In the genomic region with DNA sequence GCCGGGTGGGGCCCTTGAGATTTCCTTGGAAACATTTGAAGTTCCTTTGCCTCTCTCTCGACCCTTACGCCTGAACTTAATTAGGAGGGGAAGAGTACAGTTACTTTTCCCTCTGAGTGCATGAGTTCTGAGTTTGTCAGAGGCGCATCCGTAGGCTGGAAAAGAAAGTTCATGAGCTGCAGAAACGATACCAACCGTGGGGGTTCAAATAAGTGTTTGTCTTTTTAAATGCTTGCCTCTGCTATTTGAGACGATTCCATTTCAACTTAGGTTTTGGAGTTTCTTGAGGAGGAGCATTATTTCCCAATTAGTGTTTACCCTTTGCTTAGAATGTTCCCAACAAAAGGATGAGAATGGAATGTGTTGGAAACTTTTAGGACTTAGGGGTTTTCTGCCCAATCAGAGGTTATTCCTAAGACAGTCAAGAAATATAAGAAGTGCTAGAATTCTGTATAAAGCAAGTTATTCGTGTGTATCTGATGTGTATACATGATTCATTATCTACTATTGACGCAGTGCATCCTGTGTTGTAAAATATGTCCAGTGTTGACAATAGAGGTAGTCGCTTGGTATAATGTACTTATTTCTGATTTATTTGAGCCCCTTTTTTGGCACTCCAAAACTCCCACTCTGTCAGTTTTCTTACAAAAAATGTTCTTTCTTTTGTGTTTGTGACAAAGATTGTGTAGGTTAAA, we compare ENCODE assay signal across 8 cellular contexts. TPM values are rescaled to one million over a fixed set of nuclear protein-coding genes. Genes with fewer than 3 reads are reported as not detected.
A peak's percentile ranks its signal among the peaks of the same experiment; 100 is the strongest.
DNase-seq lines count a peak whose midpoint lies in the region; ATAC-seq and TF ChIP-seq lines count a peak whose summit lies in the region.

No MANE protein-coding gene starts in this region.

- H3K27ac ChIP-seq in duodenal mucosa (ENCODE audit: low read depth, low read length) (peak overlapping the region; percentile 88), neural cell (ENCODE audit: low read length) (peak overlapping the region; percentile 74)

- H3K79me2 ChIP-seq in neural cell (replicated peaks; ENCODE audit: insufficient read depth, low read length): peaks cover 28% of the 10 kb centered on the region

- no peaks in the 10 kb centered on the region for H3K9me2 ChIP-seq in neural cell (ENCODE audit: insufficient read depth, low read length)

- no peak for TF ChIP-seq POLR2A in NB4 (IDR thresholded peaks at IDR 0.05; ENCODE audit: extremely low read depth, insufficient read length)

- H3K4me2 ChIP-seq in neural cell (ENCODE audit: low read length): peak overlapping the region; percentile 68

- peaks cover 16 to 26% of the 10 kb centered on the region in 2 donors for H3K4me1 ChIP-seq in duodenal mucosa (ENCODE audit: control insufficient read depth in 1 of 2, insufficient read depth in 2 of 2, low read length in 2 of 2)

- H3K9me3 ChIP-seq in duodenal mucosa (ENCODE audit: control insufficient read depth in 1 of 2, low read length in 2 of 2): no peaks in the 10 kb centered on the region
- no peaks in the 10 kb centered on the region for H3K9me3 ChIP-seq in neural cell (ENCODE audit: low read length)

- TF ChIP-seq CTCF in NB4 (IDR thresholded peaks at IDR 0.05; ENCODE audit: low read depth, low read length) (no peak), neural cell (IDR thresholded peaks at IDR 0.05; ENCODE audit: poor library complexity, severe bottlenecking) (no peak)

- TF ChIP-seq EP300 in neural cell (conservative IDR thresholded peaks at IDR 0.05; ENCODE audit: poor library complexity, severe bottlenecking): no peak

- peak overlapping the region; percentile 49 for H2AFZ ChIP-seq in neural cell (ENCODE audit: low read depth, low read length)

- peak; percentile 13 for ATAC-seq in GM21619 (IDR thresholded peaks at IDR 0.05; ENCODE audit: unreplicated experiment)

- H3K4me3 ChIP-seq in NB4 (ENCODE audit: low read depth, low read length) (peak overlapping the region; percentile 95), duodenal mucosa (ENCODE audit: low read depth in 1 of 2, low read length in 2 of 2) (peak overlapping the region; percentile 93 to 97), neural cell (ENCODE audit: low read length) (peak overlapping the region; percentile 78)

- TF ChIP-seq RAD21 in neural cell (conservative IDR thresholded peaks at IDR 0.05): no peak

- H4K20me1 ChIP-seq in neural cell (ENCODE audit: insufficient read depth): no peaks in the 10 kb centered on the region

- H3K9ac ChIP-seq in duodenal mucosa (ENCODE audit: low read depth in 1 of 2, low read length in 2 of 2): peak overlapping the region; percentile 81 to 85
- peak overlapping the region; percentile 67 for H3K9ac ChIP-seq in neural cell (ENCODE audit: low read length)

- H3F3A ChIP-seq in neural cell (ENCODE audit: insufficient read depth, low read length, poor library complexity, severe bottlenecking): no peaks in the 10 kb centered on the region

- H3K36me3 ChIP-seq in duodenal mucosa (ENCODE audit: control insufficient read depth in 1 of 2, insufficient read depth in 2 of 2, low read length in 2 of 2): peaks cover 0 to 3% of the 10 kb centered on the region in 2 donors
- H3K36me3 ChIP-seq in neural cell (ENCODE audit: insufficient read depth, low read length): no peaks in the 10 kb centered on the region

- no peaks in the 10 kb centered on the region for H3K27me3 ChIP-seq in duodenal mucosa (ENCODE audit: control insufficient read depth in 1 of 2, insufficient read depth in 2 of 2, low read length in 2 of 2)
- H3K27me3 ChIP-seq in neural cell (ENCODE audit: insufficient read depth, low read depth, low read length): no peaks in the 10 kb centered on the region

- DNase-seq in EH (ENCODE audit: low read depth) (peak; percentile 39), NB4 (ENCODE audit: low read depth) (peak; percentile 31), hepatic stellate cell (ENCODE audit: low spot score) (no peak), amygdala (lab: John Stamatoyannopoulos, UW) (no peak), NK-92 (lab: John Stamatoyannopoulos, UW; ENCODE audit: unreplicated experiment) (no peak)

TF ChIP-seq in neural cell, 6 proteins besides CTCF, POLR2A, EP300 and RAD21:
- TF ChIP-seq EZH2 (IDR thresholded peaks at IDR 0.05; ENCODE audit: borderline replicate concordance, insufficient read depth, low read length, poor library complexity, severe bottlenecking): no peak
- TF ChIP-seq TAF1 (IDR thresholded peaks at IDR 0.05; ENCODE audit: low read depth): no peak
- TF ChIP-seq REST (IDR thresholded peaks at IDR 0.05; ENCODE audit: borderline replicate concordance): no peak
- no peak for TF ChIP-seq MXI1 (conservative IDR thresholded peaks at IDR 0.05; ENCODE audit: poor library complexity, severe bottlenecking)
- no peak for TF ChIP-seq SMC3 (conservative IDR thresholded peaks at IDR 0.05; ENCODE audit: poor library complexity)
- no peak for TF ChIP-seq POLR2AphosphoS5 (IDR thresholded peaks at IDR 0.05)

RNA-seq across cellular contexts. Expression of gene PIKFYVE, which starts 0.7 kb away (rescaled TPM):
- 23.2 and 27.1 TPM in 2 replicates for polyA plus RNA-seq in neural cell
- polyA minus RNA-seq in neural cell: 48.0 and 66.4 TPM in 2 replicates

RNA-seq across cellular contexts. Expression of gene IDH1, which starts 11.9 kb away (rescaled TPM):
- polyA plus RNA-seq in neural cell: 316 and 354 TPM in 2 replicates
- 336 and 342 TPM in 2 replicates for polyA minus RNA-seq in neural cell

Comparison
In these comparisons a context has a peak if more than half of its experiments do, and no peak if none do; other contexts are left out.
1. DNase-seq: peak in EH (single experiment) and NB4 (single experiment); none in hepatic stellate cell (single experiment), amygdala (0 of 56) and NK-92 (single experiment).
2. Peak in every context shown above with its lines, with median percentiles within 50 percentile points of each other: H3K4me3 ChIP-seq.